ENCODE assay signal across 9 cellular contexts in the genomic region with DNA sequence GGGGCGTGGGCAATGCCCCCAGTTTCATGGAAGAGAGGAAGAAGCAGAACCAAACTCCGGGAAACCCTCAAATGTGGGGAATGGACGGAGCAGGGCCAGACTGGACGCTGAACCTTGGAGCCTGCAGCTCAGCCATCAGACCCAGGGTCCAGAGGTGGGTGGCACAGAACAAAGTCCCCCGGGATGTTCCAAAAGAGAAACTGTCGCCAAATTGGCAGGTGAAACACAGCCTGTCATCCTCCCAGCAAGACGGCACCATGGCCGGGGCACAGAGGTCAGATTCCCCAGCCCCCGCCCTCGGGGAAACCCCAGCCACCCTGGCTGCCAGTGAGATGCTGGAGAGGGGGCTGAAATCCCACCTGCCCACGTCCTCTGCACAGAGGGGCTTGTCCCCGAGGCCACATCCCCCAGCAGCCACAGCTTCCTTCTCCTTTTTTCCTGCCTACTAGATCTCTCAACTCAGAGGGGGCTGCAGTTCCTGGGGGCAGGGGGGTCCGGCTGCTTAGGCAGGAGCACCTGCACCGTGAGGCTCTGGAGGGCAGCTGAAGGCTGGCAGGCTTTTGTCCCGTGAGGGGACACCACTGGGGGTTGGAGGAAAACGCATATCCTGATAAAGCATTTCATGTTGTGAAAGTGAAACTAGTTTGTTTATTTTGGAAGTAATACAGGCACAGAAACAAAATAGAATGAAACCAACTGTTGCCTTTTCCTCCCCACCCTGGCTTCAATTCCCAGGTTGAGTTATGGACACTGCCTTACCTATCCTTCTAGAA. TPM values are rescaled to one million over a fixed set of nuclear protein-coding genes. Genes with fewer than 3 reads are reported as not detected.
DNase-seq lines count a peak whose midpoint lies in the region; ATAC-seq and TF ChIP-seq lines count a peak whose summit lies in the region.
"Had no signal": no experiment of that assay in that cellular context is flagged by ENCODE, and none has a peak within 500 bp of the region (broad histone marks: within the 10 kb centered on the region; RNA-seq: fewer than 3 reads in every experiment).

No MANE protein-coding gene starts in this region.

- CTCF ChIA-PET in activated naive CD4-positive, alpha-beta T cell treated with anti-CD3 and anti-CD28 coated beads for 36 hours (lab: Charles Lee), result no interaction called here

- no peaks in the 10 kb centered on the region for H3K9me3 Mint-ChIP-seq in activated naive CD4-positive, alpha-beta T cell treated with anti-CD3 and anti-CD28 coated beads for 36 hours
- H3K9me3 Mint-ChIP-seq in activated naive CD4-positive, alpha-beta T cell treated with anti-CD3 and anti-CD28 coated beads, Interleukin-2, amount 50 U/mL, for 24 hours, result no peaks in the 10 kb centered on the region

- H3K36me3 ChIP-seq in left lung, result no peaks in the 10 kb centered on the region
- no peaks in the 10 kb centered on the region for H3K36me3 ChIP-seq in upper lobe of right lung

- peak overlapping the region; percentile 72 for H3K27ac Mint-ChIP-seq in activated naive CD4-positive, alpha-beta T cell treated with anti-CD3 and anti-CD28 coated beads for 36 hours
- H3K27ac Mint-ChIP-seq in activated naive CD4-positive, alpha-beta T cell treated with anti-CD3 and anti-CD28 coated beads, Interleukin-2, amount 50 U/mL, for 24 hours, result peak overlapping the region; percentile 88

- peak overlapping the region; percentile 45 to 84 for H3K27ac ChIP-seq in left lung
- H3K27ac ChIP-seq in upper lobe of right lung, result peak overlapping the region; percentile 76

- H3K36me3 Mint-ChIP-seq in activated naive CD4-positive, alpha-beta T cell treated with anti-CD3 and anti-CD28 coated beads for 36 hours (ENCODE audit: low read depth), result no peaks in the 10 kb centered on the region
- no peaks in the 10 kb centered on the region for H3K36me3 Mint-ChIP-seq in activated naive CD4-positive, alpha-beta T cell treated with anti-CD3 and anti-CD28 coated beads, Interleukin-2, amount 50 U/mL, for 24 hours

- intact Hi-C loops in activated naive CD4-positive, alpha-beta T cell treated with anti-CD3 and anti-CD28 coated beads for 36 hours (cut with micrococcal nuclease), result no loop called here
- intact Hi-C loops in left lung (cut with DNase I) (no loop called here), upper lobe of right lung (cut with DNase I) (loop anchor here (10.0 kb wide), 1 partner anchor 300 kb away; a partner anchor contains a TSS)

- no peak for DNase-seq in activated naive CD4-positive, alpha-beta T cell treated with anti-CD3 and anti-CD28 coated beads for 36 hours
- no peak for DNase-seq in activated naive CD4-positive, alpha-beta T cell treated with anti-CD3 and anti-CD28 coated beads, Interleukin-2, amount 50 U/mL, for 16 hours
- DNase-seq in left lung (peak in 1 of 2 donors; percentile 82), upper lobe of right lung (peak; percentile 69), GF-D8 (lab: John Stamatoyannopoulos, UW) (no peak), amygdala (lab: John Stamatoyannopoulos, UW) (no peak)
- DNase-seq: activated CD4-positive, CD25-positive, alpha-beta regulatory T cell had no signal

- H3K4me3 Mint-ChIP-seq in activated naive CD4-positive, alpha-beta T cell treated with anti-CD3 and anti-CD28 coated beads for 36 hours, result peak overlapping the region; percentile 68
- H3K4me3 Mint-ChIP-seq in activated naive CD4-positive, alpha-beta T cell treated with anti-CD3 and anti-CD28 coated beads, Interleukin-2, amount 50 U/mL, for 24 hours, result peak overlapping the region; percentile 94

- H3K27me3 Mint-ChIP-seq in activated naive CD4-positive, alpha-beta T cell treated with anti-CD3 and anti-CD28 coated beads for 36 hours (ENCODE audit: low read depth), result no peaks in the 10 kb centered on the region
- no peaks in the 10 kb centered on the region for H3K27me3 Mint-ChIP-seq in activated naive CD4-positive, alpha-beta T cell treated with anti-CD3 and anti-CD28 coated beads, Interleukin-2, amount 50 U/mL, for 24 hours

- H3K27me3 ChIP-seq in left lung, result peaks cover 0 to 18% of the 10 kb centered on the region in 2 donors
- H3K27me3 ChIP-seq in upper lobe of right lung, result no peaks in the 10 kb centered on the region

- peak; percentile 3 for ATAC-seq in left lung
- no peak for ATAC-seq in upper lobe of right lung
- ATAC-seq in HG03565 (IDR thresholded peaks at IDR 0.05; ENCODE audit: unreplicated experiment), result no peak

- peaks cover 27% of the 10 kb centered on the region for H3K4me1 Mint-ChIP-seq in activated naive CD4-positive, alpha-beta T cell treated with anti-CD3 and anti-CD28 coated beads for 36 hours (ENCODE audit: low read depth)
- peaks cover 25% of the 10 kb centered on the region for H3K4me1 Mint-ChIP-seq in activated naive CD4-positive, alpha-beta T cell treated with anti-CD3 and anti-CD28 coated beads, Interleukin-2, amount 50 U/mL, for 24 hours

- H3K9me3 ChIP-seq in left lung (no peaks in the 10 kb centered on the region), upper lobe of right lung (no peaks in the 10 kb centered on the region)

- peak overlapping the region; percentile 14 to 75 for H3K4me3 ChIP-seq in left lung
- H3K4me3 ChIP-seq in upper lobe of right lung, result peak overlapping the region; percentile 70

- TF ChIP-seq CTCF in left lung (IDR thresholded peaks at IDR 0.05) (no peak), upper lobe of right lung (IDR thresholded peaks at IDR 0.05) (no peak)

- peaks cover 22 to 59% of the 10 kb centered on the region in 2 donors for H3K4me1 ChIP-seq in left lung
- peaks cover 51% of the 10 kb centered on the region for H3K4me1 ChIP-seq in upper lobe of right lung

RNA-seq across cellular contexts. Expression of a gene that starts 1.2 kb away (rescaled TPM):
- total RNA-seq in activated naive CD4-positive, alpha-beta T cell treated with anti-CD3 and anti-CD28 coated beads for 36 hours, result 1 to 10 TPM; 2.8 to 3.8 TPM
- 10 to 100 TPM; 10.5 to 36.8 TPM for total RNA-seq in left lung
- 26.4 TPM for total RNA-seq in upper lobe of right lung

RNA-seq across cellular contexts. Expression of a gene that starts 17.4 kb away (rescaled TPM):
- total RNA-seq in activated naive CD4-positive, alpha-beta T cell treated with anti-CD3 and anti-CD28 coated beads for 36 hours, result 100 to 1,000 TPM; 635 to 646 TPM
- total RNA-seq in left lung (1 to 10 TPM; 3.7 to 6.6 TPM), upper lobe of right lung (7.2 TPM)

RNA-seq across cellular contexts. Expression of a gene that starts 24.2 kb away (rescaled TPM):
- total RNA-seq in activated naive CD4-positive, alpha-beta T cell treated with anti-CD3 and anti-CD28 coated beads for 36 hours, result under 1 TPM in 1 of 2 experiments, not detected in 1; 0.21 TPM
- total RNA-seq in left lung, result not detected
- not detected for total RNA-seq in upper lobe of right lung

RNA-seq across cellular contexts. Expression of a gene that starts 36.8 kb away (rescaled TPM):
- total RNA-seq in activated naive CD4-positive, alpha-beta T cell treated with anti-CD3 and anti-CD28 coated beads for 36 hours, result not detected
- total RNA-seq in left lung (not detected), upper lobe of right lung (not detected)

Comparison
In these comparisons a context has a peak if more than half of its experiments do, and no peak if none do; other contexts are left out.
1. RNA of a gene that starts 17.4 kb away (total RNA-seq): 635 to 646 TPM in activated naive CD4-positive, alpha-beta T cell treated with anti-CD3 and anti-CD28 coated beads for 36 hours; 7.2 TPM in upper lobe of right lung (single experiment) and 3.7 to 6.6 TPM in left lung; every median in the first group is over 10 times any median in the second.